ENCODE assay signal across 30 cellular contexts in the genomic region with DNA sequence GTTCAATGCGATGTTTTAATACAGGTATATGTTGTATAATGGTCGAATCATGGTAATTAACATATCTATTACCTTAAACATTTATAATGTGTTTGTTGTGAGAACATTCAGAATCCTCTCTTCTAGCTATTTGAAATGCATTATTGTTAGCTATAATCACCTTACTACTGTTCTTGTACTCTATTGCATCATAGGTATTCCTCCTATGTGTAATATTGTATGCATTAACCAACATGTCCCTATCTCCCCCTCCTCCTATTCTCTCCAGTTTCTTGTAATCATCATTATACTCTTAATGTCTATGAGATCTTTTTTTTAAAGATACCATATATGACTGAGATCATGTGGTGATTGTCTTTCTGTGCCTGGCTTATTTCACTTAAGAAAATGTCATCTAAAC.
DNase-seq lines count a peak whose midpoint lies in the region; ATAC-seq, FAIRE-seq and TF ChIP-seq lines count a peak whose summit lies in the region.
"Had no signal": no experiment of that assay in that cellular context is flagged by ENCODE, and none has a peak within 500 bp of the region (broad histone marks: within the 10 kb centered on the region; RNA-seq: fewer than 3 reads in every experiment).

No MANE protein-coding gene starts in this region.

- no peak for TF ChIP-seq RAD21 in HepG2 (CRISPR knock-in tag; IDR thresholded peaks at IDR 0.05)
- TF ChIP-seq RAD21 in IMR-90 (IDR thresholded peaks at IDR 0.05; ENCODE audit: low read length), result no peak

- TF ChIP-seq EP300 in HepG2 (IDR thresholded peaks at IDR 0.05; ENCODE audit: low read depth in 2 of 2, low read length in 2 of 2) (no peak), HepG2 (CRISPR knock-in tag; IDR thresholded peaks at IDR 0.05; ENCODE audit: borderline replicate concordance) (no peak)

- intact Hi-C loops in HepG2 (cut with micrococcal nuclease; ENCODE audit: unreplicated experiment) (no loop called here), right lobe of liver (cut with DNase I) (no loop called here), IMR-90 (cut with micrococcal nuclease) (no loop called here)

- no peak overlapping the region for H2BK5ac ChIP-seq in IMR-90 (ENCODE audit: low read depth, low read length, poor library complexity, severe bottlenecking)

- H2AK5ac ChIP-seq in IMR-90 (ENCODE audit: low read depth, low read length), result no peak overlapping the region

- H2BK120ac ChIP-seq in IMR-90 (ENCODE audit: low read depth, low read length), result no peak overlapping the region

- in situ Hi-C loops in HepG2 (cut with HindIII; ENCODE audit: extremely low pct_ligation_motif_present, low pct_unique_long_range_greater_than_20kb), result no loop called here
- in situ Hi-C loops in IMR-90 (cut with MboI; ENCODE audit: low sequenced_read_pairs), result no loop called here

- H4K8ac ChIP-seq in IMR-90 (ENCODE audit: low read depth in 2 of 2, low read length in 2 of 2), result no peak overlapping the region

- no peaks in the 10 kb centered on the region for H3K79me2 ChIP-seq in HepG2 (ENCODE audit: insufficient read depth, low read length)

- no peak overlapping the region for H2BK15ac ChIP-seq in IMR-90 (ENCODE audit: low read depth, low read length)

- H3K36me3 ChIP-seq in HepG2 (replicated peaks in 1 of 2; ENCODE audit: control insufficient read depth in 1 of 2, insufficient read depth in 2 of 2, low read length in 2 of 2) (no peaks in the 10 kb centered on the region), right lobe of liver (no peaks in the 10 kb centered on the region), IMR-90 (ENCODE audit: control insufficient read depth, insufficient read depth, low read length) (no peaks in the 10 kb centered on the region)
- H3K36me3 ChIP-seq: BE2C, BLaER1 had no signal

- no peak overlapping the region for H3K27ac ChIP-seq in HepG2 (ENCODE audit: extremely low read length, insufficient read depth, low read length)
- H3K27ac ChIP-seq in right lobe of liver, result no peak overlapping the region
- no peak overlapping the region for H3K27ac ChIP-seq in IMR-90 (ENCODE audit: insufficient read depth, low read length)
- H3K27ac ChIP-seq: 22Rv1; A549; BLaER1; BLaER1 treated with 17β-estradiol and CSF1 and Interleukin-3, amounts not matched to agents 10 nM and 100 nM; C4-2B had no signal

- no peak overlapping the region for H3K4ac ChIP-seq in IMR-90 (ENCODE audit: low read depth, low read length)

- H3K9me3 ChIP-seq in HepG2 (ENCODE audit: low read length) (peaks cover 5% of the 10 kb centered on the region; the same call in 1 of the 2 replicates), right lobe of liver (no peaks in the 10 kb centered on the region), IMR-90 (ENCODE audit: control insufficient read depth, insufficient read depth, low read length) (no peaks in the 10 kb centered on the region)
- H3K9me3 ChIP-seq: A549; BE2C; BLaER1; BLaER1 treated with 17β-estradiol and CSF1 and Interleukin-3, amounts not matched to agents 10 nM and 100 nM; Caco-2 had no signal

- no peak for TF ChIP-seq CTCF in HepG2 (CRISPR knock-in tag; IDR thresholded peaks at IDR 0.05)
- no peak for TF ChIP-seq CTCF in right lobe of liver (IDR thresholded peaks at IDR 0.05)
- no peak for TF ChIP-seq CTCF in IMR-90 (conservative IDR thresholded peaks at IDR 0.05; ENCODE audit: low read depth, low read length)

- H3K27me3 ChIP-seq in HepG2 (ENCODE audit: control insufficient read depth in 1 of 2, insufficient read depth in 2 of 2, low read length in 2 of 2) (no peaks in the 10 kb centered on the region), right lobe of liver (no peaks in the 10 kb centered on the region), IMR-90 (ENCODE audit: control insufficient read depth, insufficient read depth, low read length) (no peaks in the 10 kb centered on the region)
- H3K27me3 ChIP-seq: BE2C; BLaER1; BLaER1 treated with 17β-estradiol and CSF1 and Interleukin-3, amounts not matched to agents 10 nM and 100 nM had no signal

- H4K20me1 ChIP-seq in HepG2 (ENCODE audit: insufficient read depth, low read length) (no peaks in the 10 kb centered on the region), IMR-90 (ENCODE audit: insufficient read depth, low read length) (no peaks in the 10 kb centered on the region)
- H4K20me1 ChIP-seq: BLaER1; BLaER1 treated with 17β-estradiol and CSF1 and Interleukin-3, amounts not matched to agents 10 nM and 100 nM had no signal

- dilution Hi-C loops in IMR-90 (cut with HindIII; ENCODE audit: low sequenced_read_pairs, unreplicated experiment), result no loop called here

- WGBS in HepG2 (ENCODE audit: low lambda C conversion rate), result 2% methylated on average over 2 of the region's 2 CpGs
- WGBS in right lobe of liver (ENCODE audit: insufficient coverage, low coverage, low lambda C conversion rate, missing lambda C conversion rate), result 69% methylated on average over 2 of the region's 2 CpGs
- no CpG with 5 or more reads among the region's 2 CpGs for WGBS in IMR-90 (ENCODE audit: extremely low coverage in 2 of 2, insufficient read length in 1 of 2), 2 experiments

- H4K91ac ChIP-seq in IMR-90 (ENCODE audit: insufficient read depth, low read depth, low read length), result no peak overlapping the region

- TF ChIP-seq POLR2A in HepG2 (IDR thresholded peaks at IDR 0.05; ENCODE audit: insufficient read depth in 1 of 2, low read depth in 2 of 2, low read length in 2 of 2) (no peak), right lobe of liver (IDR thresholded peaks at IDR 0.05) (no peak), IMR-90 (IDR thresholded peaks at IDR 0.05; ENCODE audit: low read depth, low read length) (no peak)

- H4K5ac ChIP-seq in IMR-90 (ENCODE audit: low read depth, low read length), result no peak overlapping the region

- FAIRE-seq in HepG2 (lab: Jason Lieb, UNC), result no peak
- FAIRE-seq: A549, D721Med had no signal

- H3K4me1 ChIP-seq in HepG2 (ENCODE audit: insufficient read depth, low read length), result no peaks in the 10 kb centered on the region
- H3K4me1 ChIP-seq in right lobe of liver, result no peaks in the 10 kb centered on the region
- H3K4me1 ChIP-seq in IMR-90 (ENCODE audit: control insufficient read depth, insufficient read depth, low read length), result no peaks in the 10 kb centered on the region
- H3K4me1 ChIP-seq: A549; BE2C; BLaER1; BLaER1 treated with 17β-estradiol and CSF1 and Interleukin-3, amounts not matched to agents 10 nM and 100 nM; Caco-2 had no signal

- H3K4me3 ChIP-seq in HepG2 (replicated peaks in 1 of 3; ENCODE audit: insufficient read depth in 1 of 3, low read depth in 2 of 3, low read length in 3 of 3) (no peak overlapping the region), right lobe of liver (no peak overlapping the region), IMR-90 (ENCODE audit: insufficient read depth, low read depth, low read length) (no peak overlapping the region)
- H3K4me3 ChIP-seq: A549; BLaER1; BLaER1 treated with 17β-estradiol and CSF1 and Interleukin-3, amounts not matched to agents 10 nM and 100 nM had no signal

- H3K23ac ChIP-seq in IMR-90 (ENCODE audit: low read depth, low read length), result no peak overlapping the region

- no peak overlapping the region for H2AK9ac ChIP-seq in IMR-90 (replicated peaks; ENCODE audit: low read depth, low read length, poor library complexity)

- CTCF ChIA-PET in HepG2 (lab: Yijun Ruan, JAX; ENCODE audit: low intra/inter-chr PET ratio, low total read pairs), result no interaction called here
- CTCF ChIA-PET in IMR-90 (lab: Yijun Ruan, JAX), result no interaction called here

- no peak overlapping the region for H3K18ac ChIP-seq in IMR-90 (ENCODE audit: low read depth, low read length)

- no peaks in the 10 kb centered on the region for H3K9me1 ChIP-seq in IMR-90 (ENCODE audit: insufficient read depth, low read length)

- H3K9ac ChIP-seq in HepG2 (ENCODE audit: insufficient read depth, low read depth, low read length) (no peak overlapping the region), IMR-90 (ENCODE audit: low read depth, low read length) (no peak overlapping the region)
- H3K9ac ChIP-seq: BLaER1; BLaER1 treated with 17β-estradiol and CSF1 and Interleukin-3, amounts not matched to agents 10 nM and 100 nM had no signal

- no peak overlapping the region for H2BK20ac ChIP-seq in IMR-90 (ENCODE audit: low read depth, low read length)

- H3K79me1 ChIP-seq in IMR-90 (ENCODE audit: low read depth in 1 of 2, low read length in 2 of 2), result no peaks in the 10 kb centered on the region

- no peak overlapping the region for H3K56ac ChIP-seq in IMR-90 (ENCODE audit: extremely low read depth, insufficient read depth, low read length)

- no peak overlapping the region for H3K4me2 ChIP-seq in HepG2 (ENCODE audit: low read depth, low read length)
- no peak overlapping the region for H3K4me2 ChIP-seq in IMR-90 (ENCODE audit: low read depth, low read length)
- H3K4me2 ChIP-seq: A549; BLaER1; BLaER1 treated with 17β-estradiol and CSF1 and Interleukin-3, amounts not matched to agents 10 nM and 100 nM had no signal

- H3K14ac ChIP-seq in IMR-90 (replicated peaks; ENCODE audit: low read depth, low read length), result no peak overlapping the region

- DNase-seq in HepG2 (ENCODE audit: low spot score), result no peak
- no peak for DNase-seq in right lobe of liver
- DNase-seq in IMR-90, result no peak
- no peak for DNase-seq in DMS 273 (lab: John Stamatoyannopoulos, UW; ENCODE audit: unreplicated experiment)
- DNase-seq: 8988T; ACHN; AML-193; BE2C; C1 segment of cervical spinal cord; Caco-2; Calu3; CD4-positive, alpha-beta memory T cell; CD4-positive, alpha-beta T cell; CD4-positive, CD25-positive, alpha-beta regulatory T cell; CD8-positive, alpha-beta memory T cell; CD8-positive, alpha-beta T cell; COR-L47; DMS 273 treated with DMSO at 0.1 percent for 48 hours; DMS153; DMS53; DMS79; DMS79 treated with DMSO at 0.1 percent for 48 hours; DND-41; EL had no signal

- BruUV-seq in HepG2 (replicated peaks; lab: Mats Ljungman, UMichigan) (no TSS peak), IMR-90 (replicated peaks; lab: Mats Ljungman, UMichigan) (no TSS peak)

- H2AFZ ChIP-seq in HepG2 (ENCODE audit: low read length) (no peak overlapping the region), IMR-90 (replicated peaks; ENCODE audit: low read length, poor library complexity) (no peak overlapping the region)

- POLR2A ChIA-PET in HepG2 (lab: Yijun Ruan, JAX), result no interaction called here
- POLR2A ChIA-PET in IMR-90 (lab: Charles Lee; ENCODE audit: unreplicated experiment), result no interaction called here

- no peak for ATAC-seq in HepG2
- ATAC-seq in right lobe of liver, result no peak
- no peak for ATAC-seq in IMR-90 (ENCODE audit: low read depth)
- ATAC-seq: A549; CD8-positive, alpha-beta T cell had no signal

TF ChIP-seq in HepG2, 621 proteins besides CTCF, POLR2A, EP300 and RAD21 (continues in another document):
- TF ChIP-seq ATF7 (IDR thresholded peaks at IDR 0.05) (0 out of 2 replicates have a peak, but pooled peaks have one; percentile 20), ATF7 (CRISPR knock-in tag; IDR thresholded peaks at IDR 0.05) (no peak)
